In the genomic region with DNA sequence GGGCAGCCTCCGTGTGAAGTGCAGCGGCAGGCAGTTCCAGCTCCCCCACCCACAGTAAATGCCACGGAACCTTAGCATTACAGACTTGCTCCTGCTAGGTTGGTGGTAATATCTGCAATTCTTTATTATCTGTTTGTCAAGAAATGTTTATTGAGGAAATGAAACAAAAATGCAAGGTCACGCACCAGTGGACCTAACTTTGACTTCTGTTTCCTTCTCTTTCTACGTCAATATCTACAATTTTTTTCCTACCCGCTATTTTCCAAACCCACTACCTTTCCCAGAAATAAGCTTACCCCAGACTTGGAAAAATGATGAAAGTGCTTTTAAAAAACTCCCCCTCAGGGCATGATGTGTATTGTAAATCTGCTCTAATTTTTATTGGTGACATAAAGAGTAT, we compare ENCODE assay signal across 1 cellular context.
TF ChIP-seq lines count a peak whose summit lies in the region.

No MANE protein-coding gene starts in this region.

TF ChIP-seq in GM12878, 131 proteins besides CTCF, POLR2A, EP300 and RAD21 (continued from another document and continues in another):
- TF ChIP-seq, protein P1, sequence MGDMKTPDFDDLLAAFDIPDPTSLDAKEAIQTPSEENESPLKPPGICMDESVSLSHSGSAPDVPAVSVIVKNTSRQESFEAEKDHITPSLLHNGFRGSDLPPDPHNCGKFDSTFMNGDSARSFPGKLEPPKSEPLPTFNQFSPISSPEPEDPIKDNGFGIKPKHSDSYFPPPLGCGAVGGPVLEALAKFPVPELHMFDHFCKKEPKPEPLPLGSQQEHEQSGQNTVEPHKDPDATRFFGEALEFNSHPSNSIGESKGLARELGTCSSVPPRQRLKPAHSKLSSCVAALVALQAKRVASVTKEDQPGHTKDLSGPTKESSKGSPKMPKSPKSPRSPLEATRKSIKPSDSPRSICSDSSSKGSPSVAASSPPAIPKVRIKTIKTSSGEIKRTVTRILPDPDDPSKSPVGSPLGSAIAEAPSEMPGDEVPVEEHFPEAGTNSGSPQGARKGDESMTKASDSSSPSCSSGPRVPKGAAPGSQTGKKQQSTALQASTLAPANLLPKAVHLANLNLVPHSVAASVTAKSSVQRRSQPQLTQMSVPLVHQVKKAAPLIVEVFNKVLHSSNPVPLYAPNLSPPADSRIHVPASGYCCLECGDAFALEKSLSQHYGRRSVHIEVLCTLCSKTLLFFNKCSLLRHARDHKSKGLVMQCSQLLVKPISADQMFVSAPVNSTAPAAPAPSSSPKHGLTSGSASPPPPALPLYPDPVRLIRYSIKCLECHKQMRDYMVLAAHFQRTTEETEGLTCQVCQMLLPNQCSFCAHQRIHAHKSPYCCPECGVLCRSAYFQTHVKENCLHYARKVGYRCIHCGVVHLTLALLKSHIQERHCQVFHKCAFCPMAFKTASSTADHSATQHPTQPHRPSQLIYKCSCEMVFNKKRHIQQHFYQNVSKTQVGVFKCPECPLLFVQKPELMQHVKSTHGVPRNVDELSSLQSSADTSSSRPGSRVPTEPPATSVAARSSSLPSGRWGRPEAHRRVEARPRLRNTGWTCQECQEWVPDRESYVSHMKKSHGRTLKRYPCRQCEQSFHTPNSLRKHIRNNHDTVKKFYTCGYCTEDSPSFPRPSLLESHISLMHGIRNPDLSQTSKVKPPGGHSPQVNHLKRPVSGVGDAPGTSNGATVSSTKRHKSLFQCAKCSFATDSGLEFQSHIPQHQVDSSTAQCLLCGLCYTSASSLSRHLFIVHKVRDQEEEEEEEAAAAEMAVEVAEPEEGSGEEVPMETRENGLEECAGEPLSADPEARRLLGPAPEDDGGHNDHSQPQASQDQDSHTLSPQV (IDR thresholded peaks at IDR 0.05) = no peak
- TF ChIP-seq MTA3 (IDR thresholded peaks at IDR 0.05; ENCODE audit: borderline replicate concordance, low read length) (no peak), BHLHE40 (IDR thresholded peaks at IDR 0.05; ENCODE audit: borderline replicate concordance in 1 of 2, low read depth in 2 of 2, low read length in 1 of 2) (no peak; a peak in 1 of 4 replicates), MYB (IDR thresholded peaks at IDR 0.05; ENCODE audit: borderline replicate concordance, low read depth, low read length) (no peak), ATF7 (IDR thresholded peaks at IDR 0.05; ENCODE audit: low read depth) (no peak; the same call in 1 of the 2 replicates), NFYA (IDR thresholded peaks at IDR 0.05; ENCODE audit: borderline replicate concordance, low read depth, low read length) (no peak), CREM (IDR thresholded peaks at IDR 0.05; ENCODE audit: low read depth) (peak; percentile 41; the same call in 1 of the 2 replicates), NBN (IDR thresholded peaks at IDR 0.05) (no peak; the same call in 1 of the 2 replicates), FOS (IDR thresholded peaks at IDR 0.05; ENCODE audit: borderline replicate concordance, extremely low read depth, insufficient read length) (no peak), BCL11A (IDR thresholded peaks at IDR 0.05; ENCODE audit: low read depth, low read length) (peak; percentile 33; the same call in 1 of the 2 replicates), LARP7 (IDR thresholded peaks at IDR 0.05) (no peak), SP1 (IDR thresholded peaks at IDR 0.05; ENCODE audit: low read depth, low read length) (no peak), TCF12 (IDR thresholded peaks at IDR 0.05; ENCODE audit: low read depth, low read length) (no peak), BACH1 (IDR thresholded peaks at IDR 0.05; ENCODE audit: borderline replicate concordance) (peak; percentile 60; the same call in 1 of the 2 replicates), MEF2A (IDR thresholded peaks at IDR 0.05; ENCODE audit: insufficient read depth, low read depth, low read length) (no peak), CBX3 (IDR thresholded peaks at IDR 0.05; ENCODE audit: borderline replicate concordance, low read depth) (no peak), MXI1 (IDR thresholded peaks at IDR 0.05; ENCODE audit: low read depth, low read length) (no peak), SMAD5 (IDR thresholded peaks at IDR 0.05; ENCODE audit: low read depth) (no peak), SPI1 (IDR thresholded peaks at IDR 0.05; ENCODE audit: borderline replicate concordance, insufficient read depth, low read depth, low read length) (peak; percentile 87)
- TF ChIP-seq, protein P2, sequence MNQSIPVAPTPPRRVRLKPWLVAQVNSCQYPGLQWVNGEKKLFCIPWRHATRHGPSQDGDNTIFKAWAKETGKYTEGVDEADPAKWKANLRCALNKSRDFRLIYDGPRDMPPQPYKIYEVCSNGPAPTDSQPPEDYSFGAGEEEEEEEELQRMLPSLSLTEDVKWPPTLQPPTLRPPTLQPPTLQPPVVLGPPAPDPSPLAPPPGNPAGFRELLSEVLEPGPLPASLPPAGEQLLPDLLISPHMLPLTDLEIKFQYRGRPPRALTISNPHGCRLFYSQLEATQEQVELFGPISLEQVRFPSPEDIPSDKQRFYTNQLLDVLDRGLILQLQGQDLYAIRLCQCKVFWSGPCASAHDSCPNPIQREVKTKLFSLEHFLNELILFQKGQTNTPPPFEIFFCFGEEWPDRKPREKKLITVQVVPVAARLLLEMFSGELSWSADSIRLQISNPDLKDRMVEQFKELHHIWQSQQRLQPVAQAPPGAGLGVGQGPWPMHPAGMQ (IDR thresholded peaks at IDR 0.05; ENCODE audit: borderline replicate concordance) = no peak
- TF ChIP-seq, protein P3, sequence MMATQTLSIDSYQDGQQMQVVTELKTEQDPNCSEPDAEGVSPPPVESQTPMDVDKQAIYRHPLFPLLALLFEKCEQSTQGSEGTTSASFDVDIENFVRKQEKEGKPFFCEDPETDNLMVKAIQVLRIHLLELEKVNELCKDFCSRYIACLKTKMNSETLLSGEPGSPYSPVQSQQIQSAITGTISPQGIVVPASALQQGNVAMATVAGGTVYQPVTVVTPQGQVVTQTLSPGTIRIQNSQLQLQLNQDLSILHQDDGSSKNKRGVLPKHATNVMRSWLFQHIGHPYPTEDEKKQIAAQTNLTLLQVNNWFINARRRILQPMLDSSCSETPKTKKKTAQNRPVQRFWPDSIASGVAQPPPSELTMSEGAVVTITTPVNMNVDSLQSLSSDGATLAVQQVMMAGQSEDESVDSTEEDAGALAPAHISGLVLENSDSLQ (IDR thresholded peaks at IDR 0.05) = no peak
- TF ChIP-seq, protein P4, sequence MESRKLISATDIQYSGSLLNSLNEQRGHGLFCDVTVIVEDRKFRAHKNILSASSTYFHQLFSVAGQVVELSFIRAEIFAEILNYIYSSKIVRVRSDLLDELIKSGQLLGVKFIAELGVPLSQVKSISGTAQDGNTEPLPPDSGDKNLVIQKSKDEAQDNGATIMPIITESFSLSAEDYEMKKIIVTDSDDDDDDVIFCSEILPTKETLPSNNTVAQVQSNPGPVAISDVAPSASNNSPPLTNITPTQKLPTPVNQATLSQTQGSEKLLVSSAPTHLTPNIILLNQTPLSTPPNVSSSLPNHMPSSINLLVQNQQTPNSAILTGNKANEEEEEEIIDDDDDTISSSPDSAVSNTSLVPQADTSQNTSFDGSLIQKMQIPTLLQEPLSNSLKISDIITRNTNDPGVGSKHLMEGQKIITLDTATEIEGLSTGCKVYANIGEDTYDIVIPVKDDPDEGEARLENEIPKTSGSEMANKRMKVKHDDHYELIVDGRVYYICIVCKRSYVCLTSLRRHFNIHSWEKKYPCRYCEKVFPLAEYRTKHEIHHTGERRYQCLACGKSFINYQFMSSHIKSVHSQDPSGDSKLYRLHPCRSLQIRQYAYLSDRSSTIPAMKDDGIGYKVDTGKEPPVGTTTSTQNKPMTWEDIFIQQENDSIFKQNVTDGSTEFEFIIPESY (IDR thresholded peaks at IDR 0.05) = no peak
- TF ChIP-seq, protein P5, sequence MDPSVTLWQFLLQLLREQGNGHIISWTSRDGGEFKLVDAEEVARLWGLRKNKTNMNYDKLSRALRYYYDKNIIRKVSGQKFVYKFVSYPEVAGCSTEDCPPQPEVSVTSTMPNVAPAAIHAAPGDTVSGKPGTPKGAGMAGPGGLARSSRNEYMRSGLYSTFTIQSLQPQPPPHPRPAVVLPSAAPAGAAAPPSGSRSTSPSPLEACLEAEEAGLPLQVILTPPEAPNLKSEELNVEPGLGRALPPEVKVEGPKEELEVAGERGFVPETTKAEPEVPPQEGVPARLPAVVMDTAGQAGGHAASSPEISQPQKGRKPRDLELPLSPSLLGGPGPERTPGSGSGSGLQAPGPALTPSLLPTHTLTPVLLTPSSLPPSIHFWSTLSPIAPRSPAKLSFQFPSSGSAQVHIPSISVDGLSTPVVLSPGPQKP (IDR thresholded peaks at IDR 0.05; ENCODE audit: low read depth, low read length) = no peak
- TF ChIP-seq, protein P6, sequence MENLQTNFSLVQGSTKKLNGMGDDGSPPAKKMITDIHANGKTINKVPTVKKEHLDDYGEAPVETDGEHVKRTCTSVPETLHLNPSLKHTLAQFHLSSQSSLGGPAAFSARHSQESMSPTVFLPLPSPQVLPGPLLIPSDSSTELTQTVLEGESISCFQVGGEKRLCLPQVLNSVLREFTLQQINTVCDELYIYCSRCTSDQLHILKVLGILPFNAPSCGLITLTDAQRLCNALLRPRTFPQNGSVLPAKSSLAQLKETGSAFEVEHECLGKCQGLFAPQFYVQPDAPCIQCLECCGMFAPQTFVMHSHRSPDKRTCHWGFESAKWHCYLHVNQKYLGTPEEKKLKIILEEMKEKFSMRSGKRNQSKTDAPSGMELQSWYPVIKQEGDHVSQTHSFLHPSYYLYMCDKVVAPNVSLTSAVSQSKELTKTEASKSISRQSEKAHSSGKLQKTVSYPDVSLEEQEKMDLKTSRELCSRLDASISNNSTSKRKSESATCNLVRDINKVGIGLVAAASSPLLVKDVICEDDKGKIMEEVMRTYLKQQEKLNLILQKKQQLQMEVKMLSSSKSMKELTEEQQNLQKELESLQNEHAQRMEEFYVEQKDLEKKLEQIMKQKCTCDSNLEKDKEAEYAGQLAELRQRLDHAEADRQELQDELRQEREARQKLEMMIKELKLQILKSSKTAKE (IDR thresholded peaks at IDR 0.05; ENCODE audit: low read depth, poor library complexity, severe bottlenecking) = peak; percentile 44
- TF ChIP-seq, protein P7, sequence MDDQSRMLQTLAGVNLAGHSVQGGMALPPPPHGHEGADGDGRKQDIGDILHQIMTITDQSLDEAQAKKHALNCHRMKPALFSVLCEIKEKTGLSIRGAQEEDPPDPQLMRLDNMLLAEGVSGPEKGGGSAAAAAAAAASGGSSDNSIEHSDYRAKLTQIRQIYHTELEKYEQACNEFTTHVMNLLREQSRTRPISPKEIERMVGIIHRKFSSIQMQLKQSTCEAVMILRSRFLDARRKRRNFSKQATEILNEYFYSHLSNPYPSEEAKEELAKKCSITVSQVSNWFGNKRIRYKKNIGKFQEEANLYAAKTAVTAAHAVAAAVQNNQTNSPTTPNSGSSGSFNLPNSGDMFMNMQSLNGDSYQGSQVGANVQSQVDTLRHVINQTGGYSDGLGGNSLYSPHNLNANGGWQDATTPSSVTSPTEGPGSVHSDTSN (IDR thresholded peaks at IDR 0.05; ENCODE audit: insufficient replicate concordance, low read depth, low read length) = no peak
- TF ChIP-seq, protein P8, sequence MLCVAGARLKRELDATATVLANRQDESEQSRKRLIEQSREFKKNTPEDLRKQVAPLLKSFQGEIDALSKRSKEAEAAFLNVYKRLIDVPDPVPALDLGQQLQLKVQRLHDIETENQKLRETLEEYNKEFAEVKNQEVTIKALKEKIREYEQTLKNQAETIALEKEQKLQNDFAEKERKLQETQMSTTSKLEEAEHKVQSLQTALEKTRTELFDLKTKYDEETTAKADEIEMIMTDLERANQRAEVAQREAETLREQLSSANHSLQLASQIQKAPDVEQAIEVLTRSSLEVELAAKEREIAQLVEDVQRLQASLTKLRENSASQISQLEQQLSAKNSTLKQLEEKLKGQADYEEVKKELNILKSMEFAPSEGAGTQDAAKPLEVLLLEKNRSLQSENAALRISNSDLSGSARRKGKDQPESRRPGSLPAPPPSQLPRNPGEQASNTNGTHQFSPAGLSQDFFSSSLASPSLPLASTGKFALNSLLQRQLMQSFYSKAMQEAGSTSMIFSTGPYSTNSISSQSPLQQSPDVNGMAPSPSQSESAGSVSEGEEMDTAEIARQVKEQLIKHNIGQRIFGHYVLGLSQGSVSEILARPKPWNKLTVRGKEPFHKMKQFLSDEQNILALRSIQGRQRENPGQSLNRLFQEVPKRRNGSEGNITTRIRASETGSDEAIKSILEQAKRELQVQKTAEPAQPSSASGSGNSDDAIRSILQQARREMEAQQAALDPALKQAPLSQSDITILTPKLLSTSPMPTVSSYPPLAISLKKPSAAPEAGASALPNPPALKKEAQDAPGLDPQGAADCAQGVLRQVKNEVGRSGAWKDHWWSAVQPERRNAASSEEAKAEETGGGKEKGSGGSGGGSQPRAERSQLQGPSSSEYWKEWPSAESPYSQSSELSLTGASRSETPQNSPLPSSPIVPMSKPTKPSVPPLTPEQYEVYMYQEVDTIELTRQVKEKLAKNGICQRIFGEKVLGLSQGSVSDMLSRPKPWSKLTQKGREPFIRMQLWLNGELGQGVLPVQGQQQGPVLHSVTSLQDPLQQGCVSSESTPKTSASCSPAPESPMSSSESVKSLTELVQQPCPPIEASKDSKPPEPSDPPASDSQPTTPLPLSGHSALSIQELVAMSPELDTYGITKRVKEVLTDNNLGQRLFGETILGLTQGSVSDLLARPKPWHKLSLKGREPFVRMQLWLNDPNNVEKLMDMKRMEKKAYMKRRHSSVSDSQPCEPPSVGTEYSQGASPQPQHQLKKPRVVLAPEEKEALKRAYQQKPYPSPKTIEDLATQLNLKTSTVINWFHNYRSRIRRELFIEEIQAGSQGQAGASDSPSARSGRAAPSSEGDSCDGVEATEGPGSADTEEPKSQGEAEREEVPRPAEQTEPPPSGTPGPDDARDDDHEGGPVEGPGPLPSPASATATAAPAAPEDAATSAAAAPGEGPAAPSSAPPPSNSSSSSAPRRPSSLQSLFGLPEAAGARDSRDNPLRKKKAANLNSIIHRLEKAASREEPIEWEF (IDR thresholded peaks at IDR 0.05; ENCODE audit: insufficient replicate concordance, low read depth, low read length) = no peak
- TF ChIP-seq, protein P9, sequence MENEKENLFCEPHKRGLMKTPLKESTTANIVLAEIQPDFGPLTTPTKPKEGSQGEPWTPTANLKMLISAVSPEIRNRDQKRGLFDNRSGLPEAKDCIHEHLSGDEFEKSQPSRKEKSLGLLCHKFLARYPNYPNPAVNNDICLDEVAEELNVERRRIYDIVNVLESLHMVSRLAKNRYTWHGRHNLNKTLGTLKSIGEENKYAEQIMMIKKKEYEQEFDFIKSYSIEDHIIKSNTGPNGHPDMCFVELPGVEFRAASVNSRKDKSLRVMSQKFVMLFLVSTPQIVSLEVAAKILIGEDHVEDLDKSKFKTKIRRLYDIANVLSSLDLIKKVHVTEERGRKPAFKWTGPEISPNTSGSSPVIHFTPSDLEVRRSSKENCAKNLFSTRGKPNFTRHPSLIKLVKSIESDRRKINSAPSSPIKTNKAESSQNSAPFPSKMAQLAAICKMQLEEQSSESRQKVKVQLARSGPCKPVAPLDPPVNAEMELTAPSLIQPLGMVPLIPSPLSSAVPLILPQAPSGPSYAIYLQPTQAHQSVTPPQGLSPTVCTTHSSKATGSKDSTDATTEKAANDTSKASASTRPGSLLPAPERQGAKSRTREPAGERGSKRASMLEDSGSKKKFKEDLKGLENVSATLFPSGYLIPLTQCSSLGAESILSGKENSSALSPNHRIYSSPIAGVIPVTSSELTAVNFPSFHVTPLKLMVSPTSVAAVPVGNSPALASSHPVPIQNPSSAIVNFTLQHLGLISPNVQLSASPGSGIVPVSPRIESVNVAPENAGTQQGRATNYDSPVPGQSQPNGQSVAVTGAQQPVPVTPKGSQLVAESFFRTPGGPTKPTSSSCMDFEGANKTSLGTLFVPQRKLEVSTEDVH (IDR thresholded peaks at IDR 0.05; ENCODE audit: low read depth, partially characterized antibody) = no peak
